Comparison of ENCODE assay signal across 18 cellular contexts in genomic region chr3:55576621-55577020, GRCh38.
DNase-seq lines count a peak whose midpoint lies in the region; ATAC-seq and TF ChIP-seq lines count a peak whose summit lies in the region.
"Had no signal": no experiment of that assay in that cellular context is flagged by ENCODE, and none has a peak within 500 bp of the region (broad histone marks: within the 10 kb centered on the region; RNA-seq: fewer than 3 reads in every experiment).

No MANE protein-coding gene starts in this region.

- TF ChIP-seq POLR2A in uterus (IDR thresholded peaks at IDR 0.05): no peak

- no peak overlapping the region for H3K4me3 Mint-ChIP-seq in neural progenitor cell
- H3K4me3 Mint-ChIP-seq: CD14-positive monocyte had no signal

- DNase-seq in cardiac muscle cell (ENCODE audit: low read depth in 1 of 2, low spot score in 1 of 2) (no peak), left ventricle myocardium inferior (no peak), left kidney (ENCODE audit: low read depth, low spot score) (peak; percentile 73), neural progenitor cell (ENCODE audit: low spot score) (peak; percentile 34), uterus (no peak)
- DNase-seq: 8988T, DMS79, HCEC 1CT, NCI-H1105, NCI-H1694, NCI-H2081 treated with DMSO at 0.1 percent for 48 hours, NCI-H446 treated with DMSO at 0.1 percent for 48 hours, Peyer's patch had no signal

- H3K27me3 ChIP-seq in cardiac muscle cell (no peaks in the 10 kb centered on the region), left ventricle myocardium inferior (ENCODE audit: low read depth) (no peaks in the 10 kb centered on the region), neural progenitor cell (no peaks in the 10 kb centered on the region), uterus (no peaks in the 10 kb centered on the region)
- H3K27me3 ChIP-seq: Peyer's patch had no signal

- peaks cover 18% of the 10 kb centered on the region for H3K4me1 ChIP-seq in cardiac muscle cell (ENCODE audit: low read depth)
- H3K4me1 ChIP-seq in left ventricle myocardium inferior: peaks cover 22% of the 10 kb centered on the region
- peaks cover 10% of the 10 kb centered on the region for H3K4me1 ChIP-seq in neural progenitor cell
- peaks cover 0 to 10% of the 10 kb centered on the region in 2 donors for H3K4me1 ChIP-seq in uterus

- intact Hi-C loops in left ventricle myocardium inferior (cut with micrococcal nuclease) (no loop called here), uterus (cut with DNase I; ENCODE audit: low total_unique reads) (no loop called here)

- H3K27me3 Mint-ChIP-seq in neural progenitor cell (ENCODE audit: insufficient read depth, low read depth): peaks cover 5% of the 10 kb centered on the region

- H3K9ac ChIP-seq in neural progenitor cell: no peak overlapping the region

- no peaks in the 10 kb centered on the region for H3K79me2 ChIP-seq in neural progenitor cell (ENCODE audit: low read depth)

- no peak overlapping the region for H3K4me2 ChIP-seq in neural progenitor cell

- peaks cover 24% of the 10 kb centered on the region for H3K4me1 Mint-ChIP-seq in neural progenitor cell
- H3K4me1 Mint-ChIP-seq: CD14-positive monocyte had no signal

- H3K9me3 Mint-ChIP-seq in neural progenitor cell: no peaks in the 10 kb centered on the region

- H4K20me1 ChIP-seq in neural progenitor cell (ENCODE audit: low read depth): no peaks in the 10 kb centered on the region

- H3K9me3 ChIP-seq in cardiac muscle cell (ENCODE audit: low read depth): no peaks in the 10 kb centered on the region
- peaks cover 7% of the 10 kb centered on the region for H3K9me3 ChIP-seq in left ventricle myocardium inferior (replicated peaks)
- no peaks in the 10 kb centered on the region for H3K9me3 ChIP-seq in neural progenitor cell (ENCODE audit: low read depth)
- no peaks in the 10 kb centered on the region for H3K9me3 ChIP-seq in uterus
- H3K9me3 ChIP-seq: Peyer's patch had no signal

- no peak overlapping the region for H3K4me3 ChIP-seq in cardiac muscle cell
- no peak overlapping the region for H3K4me3 ChIP-seq in left ventricle myocardium inferior
- no peak overlapping the region for H3K4me3 ChIP-seq in neural progenitor cell
- H3K4me3 ChIP-seq in uterus: no peak overlapping the region
- H3K4me3 ChIP-seq: K562, Peyer's patch had no signal

- H3K27ac Mint-ChIP-seq in neural progenitor cell: peak overlapping the region; percentile 95

- peaks cover 7% of the 10 kb centered on the region for H3F3A ChIP-seq in neural progenitor cell (ENCODE audit: low read depth)

- TF ChIP-seq CTCF in cardiac muscle cell (IDR thresholded peaks at IDR 0.05; ENCODE audit: low read depth, low read length) (no peak), left ventricle myocardium inferior (IDR thresholded peaks at IDR 0.05; ENCODE audit: borderline replicate concordance) (no peak), neural progenitor cell (IDR thresholded peaks at IDR 0.05) (no peak), uterus (IDR thresholded peaks at IDR 0.05) (no peak)

- H3K36me3 ChIP-seq in cardiac muscle cell (no peaks in the 10 kb centered on the region), left ventricle myocardium inferior (no peaks in the 10 kb centered on the region), neural progenitor cell (no peaks in the 10 kb centered on the region), uterus (no peaks in the 10 kb centered on the region)
- H3K36me3 ChIP-seq: Peyer's patch had no signal

- H3K27ac ChIP-seq in cardiac muscle cell (peak overlapping the region; percentile 65), left ventricle myocardium inferior (replicated peaks) (no peak overlapping the region), neural progenitor cell (no peak overlapping the region), uterus (peak overlapping the region; percentile 60 to 64)
- H3K27ac ChIP-seq: Peyer's patch had no signal

- H3K36me3 Mint-ChIP-seq in neural progenitor cell: no peaks in the 10 kb centered on the region
- H3K36me3 Mint-ChIP-seq: CD14-positive monocyte had no signal

- ATAC-seq in GM21526 (IDR thresholded peaks at IDR 0.05; ENCODE audit: low FRiP score, unreplicated experiment) (no peak), esophagus mucosa (no peak), GM18870 (IDR thresholded peaks at IDR 0.05; ENCODE audit: unreplicated experiment) (no peak)
- ATAC-seq: K562 had no signal

- H2AFZ ChIP-seq in neural progenitor cell (replicated peaks): no peak overlapping the region

Comparison
In these comparisons a context has a peak if more than half of its experiments do, and no peak if none do; other contexts are left out.
1. H3K27ac ChIP-seq: peak in cardiac muscle cell (single experiment) and uterus (2 of 2); none in left ventricle myocardium inferior (single experiment) and neural progenitor cell (single experiment).
2. DNase-seq: peak in left kidney (single experiment) and neural progenitor cell (single experiment); none in cardiac muscle cell (0 of 2), left ventricle myocardium inferior (single experiment) and uterus (0 of 2).